In the genomic region with DNA sequence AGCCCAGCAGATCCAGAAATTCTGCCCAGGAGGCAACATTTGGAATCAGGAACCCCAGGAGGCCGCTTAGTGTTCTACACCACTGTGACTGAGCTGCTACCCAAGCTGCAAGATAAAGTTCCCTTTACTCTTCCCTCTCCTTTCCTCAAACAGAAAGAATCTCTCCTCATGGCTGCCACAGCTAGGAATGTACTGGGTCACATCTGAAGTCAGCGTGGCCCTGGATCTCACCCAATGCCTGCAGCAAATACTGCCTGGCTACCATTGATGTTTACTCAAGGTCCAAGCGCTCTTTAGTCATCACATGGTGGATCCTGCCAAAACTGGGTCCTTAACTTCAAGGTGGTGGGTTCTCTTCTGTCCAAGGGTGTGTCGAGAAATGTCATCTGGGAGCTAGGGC, we compare ENCODE assay signal across 5 cellular contexts.
"Had no signal": no experiment of that assay in that cellular context is flagged by ENCODE, and none has a peak within 500 bp of the region (broad histone marks: within the 10 kb centered on the region; RNA-seq: fewer than 3 reads in every experiment).

No MANE protein-coding gene starts in this region.

- H2AFZ ChIP-seq: GM23338 had no signal

- DNase-seq: HFFc6, KBM-7 had no signal

- H3K4me1 ChIP-seq: HAP-1 had no signal

- H3K36me3 ChIP-seq: HAP-1 had no signal

- H3K9me3 ChIP-seq: HAP-1 had no signal

- H3K27ac ChIP-seq: HL-60 had no signal

- H3K4me2 ChIP-seq: GM23338 had no signal

- H3K4me3 ChIP-seq: GM23338, HAP-1 had no signal
